In genomic region chr17:21001813-21002221, GRCh38 we compare ENCODE assay signal across 12 cellular contexts. TPM values are rescaled to one million over a fixed set of nuclear protein-coding genes. Genes with fewer than 3 reads are reported as not detected.
DNase-seq lines count a peak whose midpoint lies in the region; ATAC-seq and TF ChIP-seq lines count a peak whose summit lies in the region.
"Had no signal": no experiment of that assay in that cellular context is flagged by ENCODE, and none has a peak within 500 bp of the region (broad histone marks: within the 10 kb centered on the region; RNA-seq: fewer than 3 reads in every experiment).

No MANE protein-coding gene starts in this region.

- H3K27ac ChIP-seq in left ventricle myocardium inferior (replicated peaks) (peak overlapping the region; percentile 54), right cardiac atrium (ENCODE audit: low read length) (no peak overlapping the region), temporal lobe (ENCODE audit: low read depth, low read length) (peak overlapping the region; percentile 100)
- H3K27ac ChIP-seq: BLaER1 treated with 17β-estradiol and CSF1 and Interleukin-3, amounts not matched to agents 10 nM and 100 nM; epithelial cell of prostate; thoracic aorta had no signal

- intact Hi-C loops in left ventricle myocardium inferior (cut with micrococcal nuclease) (no loop called here), right cardiac atrium (cut with DNase I) (no loop called here), mucosa of descending colon (cut with DNase I, micrococcal nuclease) (no loop called here)

- H3K36me3 Mint-ChIP-seq in activated naive CD8-positive, alpha-beta T cell treated with anti-CD3 and anti-CD28 coated beads, Interleukin-2, amount 50 U/mL, for 24 hours (ENCODE audit: low read depth) = peaks cover 45% of the 10 kb centered on the region

- H3K27me3 Mint-ChIP-seq in activated naive CD8-positive, alpha-beta T cell treated with anti-CD3 and anti-CD28 coated beads, Interleukin-2, amount 50 U/mL, for 24 hours = no peaks in the 10 kb centered on the region

- H3K27me3 ChIP-seq in left ventricle myocardium inferior (ENCODE audit: low read depth) (no peaks in the 10 kb centered on the region), right cardiac atrium (ENCODE audit: control insufficient read depth, insufficient read depth) (no peaks in the 10 kb centered on the region)
- H3K27me3 ChIP-seq: BLaER1 treated with 17β-estradiol and CSF1 and Interleukin-3, amounts not matched to agents 10 nM and 100 nM had no signal

- H3K9me3 ChIP-seq in left ventricle myocardium inferior (replicated peaks) (no peaks in the 10 kb centered on the region), right cardiac atrium (ENCODE audit: control insufficient read depth, low read length) (no peaks in the 10 kb centered on the region), mucosa of descending colon (no peaks in the 10 kb centered on the region)
- H3K9me3 ChIP-seq: BLaER1 treated with 17β-estradiol and CSF1 and Interleukin-3, amounts not matched to agents 10 nM and 100 nM; thoracic aorta had no signal

- H3K4me1 ChIP-seq in left ventricle myocardium inferior (peaks cover 93% of the 10 kb centered on the region), right cardiac atrium (ENCODE audit: control insufficient read depth, insufficient read depth, low read length) (peaks cover 6% of the 10 kb centered on the region), mucosa of descending colon (ENCODE audit: low read depth) (no peaks in the 10 kb centered on the region)

- no peak for DNase-seq in left ventricle myocardium inferior
- no peak for DNase-seq in right cardiac atrium
- DNase-seq in activated naive CD8-positive, alpha-beta T cell treated with anti-CD3 and anti-CD28 coated beads, Interleukin-2, amount 50 U/mL, for 24 hours = no peak
- peak in 2 of 3 donors; percentile 61 to 68 for DNase-seq in mucosa of descending colon
- DNase-seq in MV-4-11 (lab: John Stamatoyannopoulos, UW) = no peak
- DNase-seq: amniotic stem cell had no signal

- peaks cover 37% of the 10 kb centered on the region for H3K4me1 Mint-ChIP-seq in activated naive CD8-positive, alpha-beta T cell treated with anti-CD3 and anti-CD28 coated beads, Interleukin-2, amount 50 U/mL, for 24 hours

- H3K4me3 ChIP-seq in left ventricle myocardium inferior (no peak overlapping the region), right cardiac atrium (ENCODE audit: low read length) (no peak overlapping the region), mucosa of descending colon (no peak overlapping the region)
- H3K4me3 ChIP-seq: BLaER1 treated with 17β-estradiol and CSF1 and Interleukin-3, amounts not matched to agents 10 nM and 100 nM; thoracic aorta had no signal

- H3K27ac Mint-ChIP-seq in activated naive CD8-positive, alpha-beta T cell treated with anti-CD3 and anti-CD28 coated beads, Interleukin-2, amount 50 U/mL, for 24 hours = peak overlapping the region; percentile 59

- no peak overlapping the region for H3K4me3 Mint-ChIP-seq in activated naive CD8-positive, alpha-beta T cell treated with anti-CD3 and anti-CD28 coated beads, Interleukin-2, amount 50 U/mL, for 24 hours

- no peak for ATAC-seq in right cardiac atrium
- no peak for ATAC-seq in activated naive CD8-positive, alpha-beta T cell treated with anti-CD3 and anti-CD28 coated beads, Interleukin-2, amount 50 U/mL, for 24 hours
- ATAC-seq in mucosa of descending colon = peak; percentile 65
- ATAC-seq in HG03442 (IDR thresholded peaks at IDR 0.05; ENCODE audit: unreplicated experiment) = no peak
- no peak for ATAC-seq in GM19351 (IDR thresholded peaks at IDR 0.05; ENCODE audit: unreplicated experiment)

- 56% methylated on average over 12 of the region's 12 CpGs for WGBS in right cardiac atrium

- no peaks in the 10 kb centered on the region for H3K9me3 Mint-ChIP-seq in activated naive CD8-positive, alpha-beta T cell treated with anti-CD3 and anti-CD28 coated beads, Interleukin-2, amount 50 U/mL, for 24 hours

- peaks cover 63% of the 10 kb centered on the region for H3K36me3 ChIP-seq in left ventricle myocardium inferior
- peaks cover 12% of the 10 kb centered on the region for H3K36me3 ChIP-seq in mucosa of descending colon (ENCODE audit: low read depth)

- TF ChIP-seq CTCF in left ventricle myocardium inferior (IDR thresholded peaks at IDR 0.05; ENCODE audit: borderline replicate concordance) (no peak), mucosa of descending colon (IDR thresholded peaks at IDR 0.05) (no peak)

RNA-seq across cellular contexts. Expression of gene USP22, which starts 41.0 kb away (rescaled TPM):
- 159 TPM for total RNA-seq in left ventricle myocardium inferior
- total RNA-seq in right cardiac atrium = 100 to 1,000 TPM; 155 to 175 (median 168) TPM
- polyA plus RNA-seq in right cardiac atrium = 52.2 TPM
- 100 to 1,000 TPM; 162 to 168 (median 168) TPM for total RNA-seq in mucosa of descending colon
- 273 TPM for total RNA-seq in temporal lobe

Comparison
In these comparisons a context has a peak if more than half of its experiments do, and no peak if none do; other contexts are left out.
1. DNase-seq: peak in mucosa of descending colon (2 of 3); none in left ventricle myocardium inferior (single experiment), right cardiac atrium (0 of 3), activated naive CD8-positive, alpha-beta T cell treated with anti-CD3 and anti-CD28 coated beads, Interleukin-2, amount 50 U/mL, for 24 hours (single experiment) and MV-4-11 (single experiment).